Comparison of ENCODE assay signal across 8 cellular contexts in the genomic region with DNA sequence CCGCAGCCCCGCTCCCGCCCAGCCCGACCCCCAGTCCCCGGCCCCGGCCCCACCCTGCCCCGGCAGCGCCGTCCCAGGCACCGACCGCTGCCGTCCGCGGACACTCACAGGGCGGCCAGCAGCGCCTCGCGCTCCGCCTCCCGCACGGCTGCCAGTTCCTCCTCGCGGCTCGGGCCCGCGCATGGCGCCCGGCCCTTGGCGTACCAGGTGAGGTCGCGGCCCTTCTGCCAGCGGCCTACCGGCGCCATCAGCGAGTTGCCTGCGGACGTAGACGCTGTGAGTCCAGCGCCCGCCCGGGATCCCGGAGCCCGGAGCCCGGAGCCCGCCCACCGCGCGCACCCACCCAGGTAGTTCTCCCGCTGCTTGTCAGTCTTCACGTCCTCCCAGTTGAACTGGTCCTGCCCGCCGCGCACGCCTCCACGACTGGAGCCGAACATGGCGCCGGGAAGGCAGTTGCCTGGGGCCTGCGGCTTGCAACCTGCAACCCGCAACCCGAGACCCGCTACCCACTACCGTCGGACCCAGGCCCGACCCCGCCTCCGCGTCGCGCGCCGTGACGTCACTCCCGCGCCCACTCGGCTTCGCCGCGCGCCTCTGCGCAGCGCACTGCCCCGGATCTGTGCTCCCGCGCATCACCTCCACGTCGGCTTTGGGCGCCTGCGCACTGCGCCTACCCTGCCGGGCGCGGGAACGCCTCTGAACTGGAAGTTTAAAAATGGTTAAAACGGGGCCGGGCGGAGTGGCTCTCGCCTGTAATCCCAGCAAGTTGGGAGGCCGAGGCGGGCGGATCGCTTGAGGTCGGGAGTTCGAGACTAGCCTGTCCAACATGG. TPM values are rescaled to one million over a fixed set of nuclear protein-coding genes. Genes with fewer than 3 reads are reported as not detected.
DNase-seq lines count a peak whose midpoint lies in the region; ATAC-seq, FAIRE-seq and TF ChIP-seq lines count a peak whose summit lies in the region.

A gene (minus strand): TSS at position 535 of the 830 bp plus-strand sequence. CDS start 98 bp downstream, at position 437.

- in situ Hi-C loops in GM18951 (cut with MboI; ENCODE audit: low sequenced_read_pairs, unreplicated experiment) = no loop called here

- TF ChIP-seq CTCF in WERI-Rb-1 (IDR thresholded peaks at IDR 0.05; ENCODE audit: low read depth, low read length) = no peak
- TF ChIP-seq CTCF in breast epithelium (IDR thresholded peaks at IDR 0.05) = no peak

- H3K4me3 ChIP-seq in WERI-Rb-1 (ENCODE audit: low read depth, low read length) (peak within 1 kb of the TSS; percentile 65), breast epithelium (peak within 1 kb of the TSS; percentile 66 to 94 (median 69)), iPS-20b (ENCODE audit: low read length) (peak within 1 kb of the TSS; percentile 79), small intestine (ENCODE audit: low read depth in 1 of 2, low read length in 2 of 2) (peak within 1 kb of the TSS; percentile 79 to 85)

- ATAC-seq in HG03175 (IDR thresholded peaks at IDR 0.05; ENCODE audit: unreplicated experiment) = peak; percentile 80

- H3K9ac ChIP-seq in iPS-20b (ENCODE audit: low read depth, low read length) = peak within 1 kb of the TSS; percentile 76

- H3K4me1 ChIP-seq in breast epithelium = peaks cover 9 to 11% of the 10 kb centered on the region in 2 donors
- no peaks in the 10 kb centered on the region for H3K4me1 ChIP-seq in iPS-20b (ENCODE audit: insufficient read depth, low read length)
- peaks cover 0 to 2% of the 10 kb centered on the region in 2 donors for H3K4me1 ChIP-seq in small intestine (ENCODE audit: control insufficient read depth in 2 of 2, insufficient read depth in 1 of 2, low read depth in 1 of 2, low read length in 1 of 2)

- no peaks in the 10 kb centered on the region for H3K27me3 ChIP-seq in WERI-Rb-1 (ENCODE audit: insufficient read depth, low read depth, severe bottlenecking)
- no peaks in the 10 kb centered on the region for H3K27me3 ChIP-seq in breast epithelium
- no peaks in the 10 kb centered on the region for H3K27me3 ChIP-seq in iPS-20b (ENCODE audit: insufficient read depth, low read length)
- H3K27me3 ChIP-seq in small intestine (ENCODE audit: control insufficient read depth in 2 of 2, insufficient read depth in 2 of 2, low read length in 2 of 2) = no peaks in the 10 kb centered on the region

- FAIRE-seq in small intestine (lab: Jason Lieb, UNC) = no peak

- H3K27ac ChIP-seq in WERI-Rb-1 (peak within 1 kb of the TSS; percentile 86), breast epithelium (peak within 1 kb of the TSS; percentile 84 to 94), iPS-20b (ENCODE audit: low read length) (no peak within 1 kb of the TSS), small intestine (ENCODE audit: low read depth in 1 of 2, low read length in 1 of 2) (peak within 1 kb of the TSS; percentile 91 to 97)

- TF ChIP-seq POLR2A in GM18951 (IDR thresholded peaks at IDR 0.05; ENCODE audit: extremely low read depth, insufficient read depth, insufficient read length) = peak; percentile 62
- TF ChIP-seq POLR2A in breast epithelium (IDR thresholded peaks at IDR 0.05) = peak; percentile 61

- peaks cover 9% of the 10 kb centered on the region for H3K36me3 ChIP-seq in WERI-Rb-1
- peaks cover under 1% of the 10 kb centered on the region for H3K36me3 ChIP-seq in breast epithelium
- peaks cover 48% of the 10 kb centered on the region for H3K36me3 ChIP-seq in iPS-20b (ENCODE audit: insufficient read depth, low read depth, low read length)
- H3K36me3 ChIP-seq in small intestine (ENCODE audit: control insufficient read depth in 2 of 2, insufficient read depth in 2 of 2, low read length in 2 of 2) = peaks cover 0 to 10% of the 10 kb centered on the region in 2 donors

- DNase-seq in AG08395 (ENCODE audit: low spot score) (peak; percentile 99), NCI-H2227 treated with DMSO at 0.1 percent for 48 hours (lab: John Stamatoyannopoulos, UW) (peak; percentile 91), WERI-Rb-1 (peak; percentile 87), breast epithelium (ENCODE audit: low spot score in 2 of 2) (peak; percentile 90 to 94), small intestine (peak; percentile 92)

- intact Hi-C loops in breast epithelium (cut with DNase I; ENCODE audit: low total_unique reads) = no loop called here

- H3K9me3 ChIP-seq in WERI-Rb-1 (ENCODE audit: severe bottlenecking) (no peaks in the 10 kb centered on the region), breast epithelium (no peaks in the 10 kb centered on the region), iPS-20b (ENCODE audit: insufficient read depth, low read depth, low read length) (no peaks in the 10 kb centered on the region), small intestine (ENCODE audit: control insufficient read depth, low read depth) (no peaks in the 10 kb centered on the region)

- 0 to 1% (median 0%) methylated on average over 60 to 104 of the region's 104 CpGs for WGBS in small intestine, 3 donors

RNA-seq across cellular contexts. Expression of the gene that starts here (rescaled TPM):
- 10 to 100 TPM; 11.5 to 17.0 (median 15.7) TPM for total RNA-seq in breast epithelium
- polyA plus RNA-seq in small intestine = 10 to 100 TPM; 15.4 to 18.1 (median 16.0) TPM
